In genomic region chr1:67683306-67683705, GRCh38 we compare ENCODE assay signal across 10 cellular contexts. TPM values are rescaled to one million over a fixed set of nuclear protein-coding genes. Genes with fewer than 3 reads are reported as not detected.
DNase-seq lines count a peak whose midpoint lies in the region; ATAC-seq and TF ChIP-seq lines count a peak whose summit lies in the region.
"Had no signal": no experiment of that assay in that cellular context is flagged by ENCODE, and none has a peak within 500 bp of the region (broad histone marks: within the 10 kb centered on the region; RNA-seq: fewer than 3 reads in every experiment).

No MANE protein-coding gene starts in this region.

- intact Hi-C loops in A673 (cut with micrococcal nuclease; ENCODE audit: unreplicated experiment), result loop anchor here (10.0 kb wide), 1 partner anchor 151 kb away; the partner anchor contains the start of gene GNG12
- intact Hi-C loops in adrenal gland (cut with DNase I), result loop anchor here in 1 of 2 donors (10.0 kb wide), 1 partner anchor 119 kb away; no protein-coding TSS in a partner anchor

- H3K4me3 ChIP-seq in A673 (ENCODE audit: low read depth, low read length, poor library complexity, severe bottlenecking), result no peak overlapping the region
- H3K4me3 ChIP-seq in adrenal gland, result no peak overlapping the region
- no peak overlapping the region for H3K4me3 ChIP-seq in kidney epithelial cell (ENCODE audit: low read depth, low read length)
- H3K4me3 ChIP-seq in GM23338, result no peak overlapping the region

- no peak overlapping the region for H3K4me2 ChIP-seq in GM23338

- H3K4me1 ChIP-seq in A673 (ENCODE audit: insufficient read depth, low read length, poor library complexity, severe bottlenecking) (peaks cover 27% of the 10 kb centered on the region), adrenal gland (replicated peaks in 1 of 2) (peaks cover 12 to 27% of the 10 kb centered on the region in 2 donors), GM23338 (ENCODE audit: insufficient read depth) (peaks cover 17% of the 10 kb centered on the region)

- no peak overlapping the region for H2AFZ ChIP-seq in GM23338

- POLR2A ChIA-PET in A673 (lab: Charles Lee; ENCODE audit: low non-redundant PET), result no interaction called here

- peaks cover 4% of the 10 kb centered on the region; the same call in 1 of the 2 replicates for H4K20me1 ChIP-seq in GM23338 (replicated peaks; ENCODE audit: insufficient read depth)

- H3K4me3 Mint-ChIP-seq in GM23338, result no peak overlapping the region

- H3K27me3 Mint-ChIP-seq in GM23338 (ENCODE audit: insufficient read depth, low read depth, poor library complexity), result peaks cover 9% of the 10 kb centered on the region

- BruUV-seq in A673 (replicated peaks; lab: Mats Ljungman, UMichigan), result no TSS peak

- no peak for TF ChIP-seq POLR2A in adrenal gland (IDR thresholded peaks at IDR 0.05)

- H3K4me1 Mint-ChIP-seq in GM23338, result peaks cover 23% of the 10 kb centered on the region

- H3K36me3 Mint-ChIP-seq in GM23338 (ENCODE audit: low read depth), result peaks cover 15% of the 10 kb centered on the region

- H3K27ac ChIP-seq in A673 (ENCODE audit: low read depth, low read length, poor library complexity, severe bottlenecking), result no peak overlapping the region
- peak overlapping the region in 3 of 5 donors; percentile 43 to 93 (median 68) for H3K27ac ChIP-seq in adrenal gland
- H3K27ac ChIP-seq in GM23338 (ENCODE audit: low read depth), result no peak overlapping the region

- 23 to 29% (median 28%) methylated on average over 3 of the region's 3 CpGs for WGBS in adrenal gland, 4 donors

- H3K36me3 ChIP-seq in A673 (ENCODE audit: insufficient read depth, low read length, poor library complexity, severe bottlenecking) (peaks cover 14% of the 10 kb centered on the region), adrenal gland (replicated peaks in 1 of 2) (peaks cover 0 to 6% of the 10 kb centered on the region in 2 donors), kidney epithelial cell (ENCODE audit: control insufficient read depth, insufficient read depth, low read length) (no peaks in the 10 kb centered on the region), GM23338 (ENCODE audit: insufficient read depth) (peaks cover 3% of the 10 kb centered on the region; the same call in 1 of the 2 replicates)

- CTCF ChIA-PET in A673 (lab: Charles Lee), result no interaction called here

- TF ChIP-seq CTCF in A673 (conservative IDR thresholded peaks at IDR 0.05; ENCODE audit: low read depth, low read length) (no peak), adrenal gland (IDR thresholded peaks at IDR 0.05) (peak in 1 of 6 experiments; percentile 1), kidney epithelial cell (IDR thresholded peaks at IDR 0.05; ENCODE audit: insufficient read depth, low read length, poor library complexity, severe bottlenecking) (no peak), GM23338 (conservative IDR thresholded peaks at IDR 0.05; ENCODE audit: low read depth in 2 of 2) (no peak)

- H3K27me3 ChIP-seq in A673 (replicated peaks; ENCODE audit: insufficient read depth, low read depth, low read length, poor library complexity) (no peaks in the 10 kb centered on the region), adrenal gland (no peaks in the 10 kb centered on the region), kidney epithelial cell (ENCODE audit: control insufficient read depth, insufficient read depth, low read length) (no peaks in the 10 kb centered on the region), GM23338 (ENCODE audit: insufficient read depth) (no peaks in the 10 kb centered on the region)

- no peaks in the 10 kb centered on the region; the same call in 2 of the 3 replicates for H3K9me3 Mint-ChIP-seq in GM23338

- H3K79me2 ChIP-seq in GM23338 (replicated peaks; ENCODE audit: insufficient read depth), result peaks cover 15% of the 10 kb centered on the region

- H3K27ac Mint-ChIP-seq in GM23338, result no peak overlapping the region

- no peak for ATAC-seq in GM23338

- DNase-seq in A673 (ENCODE audit: low spot score), result peak; percentile 23
- DNase-seq in HCEC 1CT, result peak; percentile 77
- DNase-seq in adrenal gland, result no peak
- peak; percentile 28 for DNase-seq in kidney epithelial cell (ENCODE audit: low read depth)
- no peak for DNase-seq in HPDE6-E6E7 (ENCODE audit: extremely low spot score)
- no peak for DNase-seq in COR-L47 (lab: John Stamatoyannopoulos, UW)
- DNase-seq in GM23338 (ENCODE audit: low spot score), result no peak
- no peak for DNase-seq in HuH-7 (ENCODE audit: low spot score)
- DNase-seq: DMS153, islet precursor cell had no signal

- no peaks in the 10 kb centered on the region for H3K9me3 ChIP-seq in A673 (ENCODE audit: low read depth, low read length, poor library complexity, severe bottlenecking)
- no peaks in the 10 kb centered on the region for H3K9me3 ChIP-seq in adrenal gland (replicated peaks in 1 of 3)

- 0 out of 2 replicates have a peak, but pooled peaks cover 3% of the 10 kb centered on the region for H3F3A ChIP-seq in GM23338 (replicated peaks; ENCODE audit: low read depth)

- H3K9me2 ChIP-seq in GM23338 (ENCODE audit: insufficient read depth), result no peaks in the 10 kb centered on the region

TF ChIP-seq in GM23338, 12 proteins besides CTCF, POLR2A, EP300 and RAD21 (continues in another document):
- TF ChIP-seq EZH2phosphoT487 (IDR thresholded peaks at IDR 0.05; ENCODE audit: unreplicated experiment) (no peak), ETS1 (IDR thresholded peaks at IDR 0.05) (no peak), JUNB (IDR thresholded peaks at IDR 0.05; ENCODE audit: unreplicated experiment) (no peak), NANOG (IDR thresholded peaks at IDR 0.05; ENCODE audit: borderline replicate concordance) (no peak), ZNF331 (CRISPR knock-in tag; IDR thresholded peaks at IDR 0.05; ENCODE audit: low read depth) (no peak)

RNA-seq across cellular contexts. Expression of gene GADD45A, which starts 1.7 kb away (rescaled TPM):
- total RNA-seq in A673 (2021) (34.7 and 39.7 TPM in 2 replicates), adrenal gland (10 to 100 TPM in 5 of 8 donors, 1 to 10 TPM in 3; 5.3 to 26.9 (median 11.5) TPM), kidney epithelial cell (247 and 249 TPM in 2 replicates)
- polyA plus RNA-seq in adrenal gland (10 to 100 TPM in 2 of 3 donors, 1 to 10 TPM in 1; 9.2 to 20.9 (median 19.6) TPM), GM23338 (2016; fragmentation: Nextera tagmentation; extraction: Ambion mirVana) (36.2 and 39.5 TPM in 2 replicates)
- 25.9 and 30.8 TPM in 2 replicates for total RNA-seq in GM23338 (2014; rRNA removed; shearing (Covaris generic))

Comparison
In these comparisons a context has a peak if more than half of its experiments do, and no peak if none do; other contexts are left out.
1. DNase-seq: peak in A673 (single experiment), HCEC 1CT (single experiment) and kidney epithelial cell (single experiment); none in adrenal gland (0 of 7), HPDE6-E6E7 (single experiment), COR-L47 (single experiment), GM23338 (single experiment) and HuH-7 (single experiment).
2. H3K27ac ChIP-seq: peak in adrenal gland (3 of 5); none in A673 (single experiment) and GM23338 (single experiment).